Comparison of ENCODE assay signal across 8 cellular contexts in genomic region chr3:129248286-129248979, GRCh38. TPM values are rescaled to one million over a fixed set of nuclear protein-coding genes. Genes with fewer than 3 reads are reported as not detected.
DNase-seq lines count a peak whose midpoint lies in the region; ATAC-seq, FAIRE-seq and TF ChIP-seq lines count a peak whose summit lies in the region.

No MANE protein-coding gene starts in this region.

- 34 to 52% (median 47%) methylated on average over 21 of the region's 21 CpGs for WGBS in adipose tissue, 3 donors
- 46% methylated on average over 21 of the region's 21 CpGs for WGBS in HepG2 (ENCODE audit: low lambda C conversion rate)
- WGBS in thyroid gland, 2 donors: 65 to 66% methylated on average over 21 of the region's 21 CpGs

- H3K4me3 Mint-ChIP-seq in activated T-cell treated with anti-CD3 and anti-CD28 coated beads, Interleukin-2, amount 50 U/mL, for 4 hours: peak overlapping the region; percentile 96

- TF ChIP-seq RAD21 in HepG2 (CRISPR knock-in tag; IDR thresholded peaks at IDR 0.05): no peak

- intact Hi-C loops in HepG2 (cut with micrococcal nuclease; ENCODE audit: unreplicated experiment) (loop anchor here (5.0 kb wide), 1 partner anchor 126 kb away; the partner anchor contains the start of gene RAB43), thyroid gland (cut with DNase I) (loop anchor here (10.0 kb wide), 1 partner anchor 194 kb away; no protein-coding TSS in a partner anchor)

- H3K4me3 ChIP-seq in HepG2 (replicated peaks in 1 of 3; ENCODE audit: insufficient read depth in 1 of 3, low read depth in 2 of 3, low read length in 3 of 3) (peak overlapping the region; percentile 72 to 99 (median 84)), thyroid gland (replicated peaks in 1 of 3) (peak overlapping the region in 2 of 3 donors; percentile 48 to 97)

- TF ChIP-seq CTCF in HepG2 (CRISPR knock-in tag; IDR thresholded peaks at IDR 0.05): no peak
- no peak for TF ChIP-seq CTCF in thyroid gland (IDR thresholded peaks at IDR 0.05)

- H3K27me3 ChIP-seq in HepG2 (ENCODE audit: control insufficient read depth in 1 of 2, insufficient read depth in 2 of 2, low read length in 2 of 2) (no peaks in the 10 kb centered on the region; a peak in 1 of 5 replicates), thyroid gland (no peaks in the 10 kb centered on the region)

- no peaks in the 10 kb centered on the region for H3K27me3 Mint-ChIP-seq in activated T-cell treated with anti-CD3 and anti-CD28 coated beads, Interleukin-2, amount 50 U/mL, for 4 hours (ENCODE audit: low read depth)

- peaks cover 32% of the 10 kb centered on the region for H3K4me1 Mint-ChIP-seq in activated T-cell treated with anti-CD3 and anti-CD28 coated beads, Interleukin-2, amount 50 U/mL, for 4 hours (ENCODE audit: low read depth)

- no peak for FAIRE-seq in HepG2 (lab: Jason Lieb, UNC)

- peak overlapping the region; percentile 95 for H3K4me2 ChIP-seq in HepG2 (ENCODE audit: low read depth, low read length)

- in situ Hi-C loops in HepG2 (cut with HindIII; ENCODE audit: extremely low pct_ligation_motif_present, low pct_unique_long_range_greater_than_20kb): loop anchor here (10.0 kb wide), 1 partner anchor 64 kb away; the partner anchor contains the start of gene CNBP

- no peaks in the 10 kb centered on the region for H3K9me3 Mint-ChIP-seq in activated T-cell treated with anti-CD3 and anti-CD28 coated beads, Interleukin-2, amount 50 U/mL, for 4 hours

- BruUV-seq in HepG2 (replicated peaks; lab: Mats Ljungman, UMichigan): no TSS peak

- peaks cover 37% of the 10 kb centered on the region for H3K79me2 ChIP-seq in HepG2 (ENCODE audit: insufficient read depth, low read length)

- H4K20me1 ChIP-seq in HepG2 (ENCODE audit: insufficient read depth, low read length): no peaks in the 10 kb centered on the region

- H3K36me3 Mint-ChIP-seq in activated T-cell treated with anti-CD3 and anti-CD28 coated beads, Interleukin-2, amount 50 U/mL, for 4 hours (ENCODE audit: insufficient read depth): peaks cover 14% of the 10 kb centered on the region

- DNase-seq in activated T-cell treated with anti-CD3 and anti-CD28 coated beads, Interleukin-2, amount 50 U/mL, for 4 hours: no peak
- no peak for DNase-seq in activated T-cell treated with anti-CD3 and anti-CD28 coated beads for 4 hours
- no peak for DNase-seq in HepG2 (ENCODE audit: low spot score)
- no peak for DNase-seq in thyroid gland
- DNase-seq in NCI-H2081 (lab: John Stamatoyannopoulos, UW): no peak
- no peak for DNase-seq in anterior cingulate cortex (lab: John Stamatoyannopoulos, UW)

- H3K4me1 ChIP-seq in HepG2 (ENCODE audit: insufficient read depth, low read length) (peaks cover 58% of the 10 kb centered on the region), thyroid gland (peaks cover 20 to 27% of the 10 kb centered on the region in 2 donors)

- no peak for ATAC-seq in activated T-cell treated with anti-CD3 and anti-CD28 coated beads, Interleukin-2, amount 50 U/mL, for 4 hours
- ATAC-seq in HepG2: no peak
- ATAC-seq in HG03045 (IDR thresholded peaks at IDR 0.05; ENCODE audit: unreplicated experiment): no peak

- H2AFZ ChIP-seq in HepG2 (ENCODE audit: low read length): no peak overlapping the region

- CTCF ChIA-PET in HepG2 (lab: Yijun Ruan, JAX; ENCODE audit: low intra/inter-chr PET ratio, low total read pairs): no interaction called here

- POLR2A ChIA-PET in HepG2 (lab: Yijun Ruan, JAX): interaction anchor here (1.0 to 2.2 kb wide), 4 partner anchors 23 to 195 kb away, joined by 4 to 22 read pairs (median 10); partner anchors contain the start of gene RAB43

- peak overlapping the region; percentile 100 for H3K9ac ChIP-seq in HepG2 (ENCODE audit: insufficient read depth, low read depth, low read length)

- no peak for TF ChIP-seq EP300 in HepG2 (IDR thresholded peaks at IDR 0.05; ENCODE audit: low read depth in 2 of 2, low read length in 2 of 2)
- no peak for TF ChIP-seq EP300 in HepG2 (CRISPR knock-in tag; IDR thresholded peaks at IDR 0.05; ENCODE audit: borderline replicate concordance)

- TF ChIP-seq POLR2A in HepG2 (IDR thresholded peaks at IDR 0.05; ENCODE audit: insufficient read depth in 1 of 2, low read depth in 2 of 2, low read length in 2 of 2): no peak
- TF ChIP-seq POLR2A in thyroid gland (IDR thresholded peaks at IDR 0.05): no peak

- H3K36me3 ChIP-seq in HepG2 (replicated peaks in 1 of 2; ENCODE audit: control insufficient read depth in 1 of 2, insufficient read depth in 2 of 2, low read length in 2 of 2) (peaks cover 8 to 18% of the 10 kb centered on the region in 2 experiments), thyroid gland (peaks cover 13% of the 10 kb centered on the region in 2 donors)

- H3K9me3 ChIP-seq in HepG2 (ENCODE audit: low read length) (no peaks in the 10 kb centered on the region), thyroid gland (no peaks in the 10 kb centered on the region)

- H3K27ac ChIP-seq in adipose tissue (ENCODE audit: low read depth, low read length): peak overlapping the region; percentile 8
- peak overlapping the region; percentile 93 for H3K27ac ChIP-seq in HepG2 (ENCODE audit: extremely low read length, insufficient read depth, low read length)
- peak overlapping the region in 1 of 3 donors; percentile 87 for H3K27ac ChIP-seq in thyroid gland

TF ChIP-seq in HepG2, 621 proteins besides CTCF, POLR2A, EP300 and RAD21 (continues in another document):
- TF ChIP-seq ZMYM2 (CRISPR knock-in tag; IDR thresholded peaks at IDR 0.05) (0 out of 2 replicates have a peak, but pooled peaks have one; percentile 26), ZNF335 (CRISPR knock-in tag; IDR thresholded peaks at IDR 0.05) (no peak), ZNF546 (CRISPR knock-in tag; conservative IDR thresholded peaks at IDR 0.05) (0 out of 2 replicates have a peak, but pooled peaks have one; percentile 4), ZNF776 (CRISPR knock-in tag; IDR thresholded peaks at IDR 0.05) (0 out of 2 replicates have a peak, but pooled peaks have one; percentile 2), ZNF430 (CRISPR knock-in tag; IDR thresholded peaks at IDR 0.05) (0 out of 2 replicates have a peak, but pooled peaks have one; percentile 10), ZNF790 (CRISPR knock-in tag; IDR thresholded peaks at IDR 0.05; ENCODE audit: borderline replicate concordance) (no peak)

RNA-seq across cellular contexts. Expression of gene COPG1, which starts 1.0 kb away (rescaled TPM):
- 100 to 1,000 TPM; 144 to 163 (median 151) TPM for total RNA-seq in activated T-cell treated with anti-CD3 and anti-CD28 coated beads, Interleukin-2, amount 50 U/mL, for 4 hours
- polyA plus RNA-seq in adipose tissue (10 to 100 TPM; 76.5 to 89.2 (median 82.1) TPM), HepG2 (2011; rRNA removed) (96.0 and 98.6 TPM in 2 replicates)
- total RNA-seq in HepG2 (2016; rRNA removed; fragmentation: Illumina TruSeq; extraction: Trizol) (166 and 201 TPM in 2 replicates), thyroid gland (100 to 1,000 TPM in 3 of 4 donors, 10 to 100 TPM in 1; 95.8 to 195 (median 159) TPM)
- total RNA-seq in HepG2 (2016; cell fraction: cytosol; rRNA removed; fragmentation: Illumina TruSeq; extraction: Trizol; ENCODE audit: low read depth): 32.6 and 33.3 TPM in 2 replicates
- total RNA-seq in HepG2 (2016; cell fraction: insoluble cytoplasmic fraction; rRNA removed; fragmentation: Illumina TruSeq; extraction: Trizol): 161 and 187 TPM in 2 replicates
- total RNA-seq in HepG2 (2016; cell fraction: membrane; rRNA removed; fragmentation: Illumina TruSeq; extraction: Trizol): 53.2 and 59.5 TPM in 2 replicates
- total RNA-seq in HepG2 (2016; cell fraction: nucleus; rRNA removed; fragmentation: Illumina TruSeq; extraction: Trizol): 112 and 137 TPM in 2 replicates
- polyA plus RNA-seq in HepG2 (2011; cell fraction: cytosol; rRNA removed): 50.1 and 58.7 TPM in 2 replicates
- 113 and 136 TPM in 2 replicates for polyA plus RNA-seq in HepG2 (2011; cell fraction: nucleus; rRNA removed)
- polyA plus RNA-seq in HepG2 (2012): 104 and 119 TPM in 2 replicates
- 13.1 and 15.7 TPM in 2 replicates for polyA plus RNA-seq in HepG2 (2016; cell fraction: cytosol; fragmentation: Illumina TruSeq; extraction: Trizol; ENCODE audit: low read depth)
- 185 and 197 TPM in 2 replicates for polyA plus RNA-seq in HepG2 (2016; cell fraction: insoluble cytoplasmic fraction; fragmentation: Illumina TruSeq; extraction: Trizol; ENCODE audit: low read depth)
- polyA plus RNA-seq in HepG2 (2016; cell fraction: membrane; fragmentation: Illumina TruSeq; extraction: Trizol; ENCODE audit: low read depth): 21.2 and 23.0 TPM in 2 replicates
- polyA plus RNA-seq in HepG2 (2016; cell fraction: nucleus; fragmentation: Illumina TruSeq; extraction: Trizol; ENCODE audit: insufficient read depth, low read depth): 168 and 188 TPM in 2 replicates
- polyA minus RNA-seq in HepG2 (2011; rRNA and poly(A)+ RNA removed; ENCODE audit: low replicate concordance): 210 and 345 TPM in 2 replicates
- polyA minus RNA-seq in HepG2 (2011; cell fraction: cytosol; rRNA and poly(A)+ RNA removed): 121 and 122 TPM in 2 replicates
- 147 and 157 TPM in 2 replicates for polyA minus RNA-seq in HepG2 (2011; cell fraction: nucleus; rRNA and poly(A)+ RNA removed)

RNA-seq across cellular contexts. Expression of gene HMCES, which starts 30.2 kb away (rescaled TPM):
- 10 to 100 TPM; 62.3 to 74.9 (median 68.6) TPM for total RNA-seq in activated T-cell treated with anti-CD3 and anti-CD28 coated beads, Interleukin-2, amount 50 U/mL, for 4 hours
- polyA plus RNA-seq in adipose tissue (10 to 100 TPM; 10.4 to 41.6 (median 28.6) TPM), HepG2 (2011; rRNA removed) (16.1 and 20.1 TPM in 2 replicates)
- total RNA-seq in HepG2 (2016; rRNA removed; fragmentation: Illumina TruSeq; extraction: Trizol) (37.5 and 52.4 TPM in 2 replicates), thyroid gland (10 to 100 TPM; 23.7 to 30.9 (median 26.0) TPM)
- total RNA-seq in HepG2 (2016; cell fraction: cytosol; rRNA removed; fragmentation: Illumina TruSeq; extraction: Trizol; ENCODE audit: low read depth): 5.9 and 6.0 TPM in 2 replicates
- 39.9 and 50.0 TPM in 2 replicates for total RNA-seq in HepG2 (2016; cell fraction: insoluble cytoplasmic fraction; rRNA removed; fragmentation: Illumina TruSeq; extraction: Trizol)
- total RNA-seq in HepG2 (2016; cell fraction: membrane; rRNA removed; fragmentation: Illumina TruSeq; extraction: Trizol): 15.6 and 17.9 TPM in 2 replicates
- 19.5 and 22.8 TPM in 2 replicates for total RNA-seq in HepG2 (2016; cell fraction: nucleus; rRNA removed; fragmentation: Illumina TruSeq; extraction: Trizol)
- 12.5 and 16.0 TPM in 2 replicates for polyA plus RNA-seq in HepG2 (2011; cell fraction: cytosol; rRNA removed)
- polyA plus RNA-seq in HepG2 (2011; cell fraction: nucleus; rRNA removed): 7.8 and 11.5 TPM in 2 replicates
- polyA plus RNA-seq in HepG2 (2012): 23.1 and 26.3 TPM in 2 replicates
- 10.2 and 11.1 TPM in 2 replicates for polyA plus RNA-seq in HepG2 (2016; cell fraction: cytosol; fragmentation: Illumina TruSeq; extraction: Trizol; ENCODE audit: low read depth)
- polyA plus RNA-seq in HepG2 (2016; cell fraction: insoluble cytoplasmic fraction; fragmentation: Illumina TruSeq; extraction: Trizol; ENCODE audit: low read depth): 61.1 and 65.6 TPM in 2 replicates
- polyA plus RNA-seq in HepG2 (2016; cell fraction: membrane; fragmentation: Illumina TruSeq; extraction: Trizol; ENCODE audit: low read depth): 16.9 and 18.1 TPM in 2 replicates
- polyA plus RNA-seq in HepG2 (2016; cell fraction: nucleus; fragmentation: Illumina TruSeq; extraction: Trizol; ENCODE audit: insufficient read depth, low read depth): 34.4 and 36.9 TPM in 2 replicates
- polyA minus RNA-seq in HepG2 (2011; rRNA and poly(A)+ RNA removed; ENCODE audit: low replicate concordance): 9.7 and 17.6 TPM in 2 replicates
- polyA minus RNA-seq in HepG2 (2011; cell fraction: cytosol; rRNA and poly(A)+ RNA removed): 12.7 and 20.2 TPM in 2 replicates
- polyA minus RNA-seq in HepG2 (2011; cell fraction: nucleus; rRNA and poly(A)+ RNA removed): 7.2 and 8.7 TPM in 2 replicates
